In genomic region chr22:37043828-37044538, GRCh38 we compare ENCODE assay signal across 9 cellular contexts. TPM values are rescaled to one million over a fixed set of nuclear protein-coding genes. Genes with fewer than 3 reads are reported as not detected.
DNase-seq lines count a peak whose midpoint lies in the region; ATAC-seq, FAIRE-seq and TF ChIP-seq lines count a peak whose summit lies in the region.
"Had no signal": no experiment of that assay in that cellular context is flagged by ENCODE, and none has a peak within 500 bp of the region (broad histone marks: within the 10 kb centered on the region; RNA-seq: fewer than 3 reads in every experiment).

No MANE protein-coding gene starts in this region.

- H3K4me2 ChIP-seq in hepatocyte, result peak overlapping the region; percentile 54

- TF ChIP-seq CTCF in D721Med (IDR thresholded peaks at IDR 0.05; ENCODE audit: insufficient read depth, missing control alignments), result peak; percentile 53
- peak; percentile 63 for TF ChIP-seq CTCF in hepatocyte (IDR thresholded peaks at IDR 0.05; ENCODE audit: poor library complexity)

- H3K9me3 ChIP-seq in hepatocyte (ENCODE audit: low read depth), result no peaks in the 10 kb centered on the region
- H3K9me3 ChIP-seq: SJSA1 had no signal

- H3K9me2 ChIP-seq in hepatocyte (replicated peaks; ENCODE audit: insufficient read depth), result no peaks in the 10 kb centered on the region

- peak overlapping the region; percentile 84 for H3K27ac ChIP-seq in hepatocyte
- H3K27ac ChIP-seq: SJSA1 had no signal

- WGBS in hepatocyte (ENCODE audit: low lambda C conversion rate, missing lambda C conversion rate), result 54% methylated on average over 17 of the region's 17 CpGs

- no peak overlapping the region for H2AFZ ChIP-seq in hepatocyte

- FAIRE-seq in D721Med (lab: Jason Lieb, UNC), result no peak

- peaks cover 4% of the 10 kb centered on the region for H3K4me1 ChIP-seq in hepatocyte (ENCODE audit: insufficient read depth)
- H3K4me1 ChIP-seq: SJSA1 had no signal

- ATAC-seq in HG03378 (IDR thresholded peaks at IDR 0.05; ENCODE audit: unreplicated experiment) (no peak), GM21360 (IDR thresholded peaks at IDR 0.05; ENCODE audit: unreplicated experiment) (no peak)

- no peaks in the 10 kb centered on the region for H3K36me3 ChIP-seq in hepatocyte (replicated peaks; ENCODE audit: insufficient read depth, low read depth)
- H3K36me3 ChIP-seq: SJSA1 had no signal

- no peaks in the 10 kb centered on the region for H3K79me2 ChIP-seq in hepatocyte

- H3K4me3 ChIP-seq in hepatocyte, result no peak overlapping the region
- H3K4me3 ChIP-seq: SJSA1 had no signal

- no peaks in the 10 kb centered on the region for H4K20me1 ChIP-seq in hepatocyte (ENCODE audit: insufficient read depth, poor library complexity, severe bottlenecking)

- no peaks in the 10 kb centered on the region for H3K27me3 ChIP-seq in hepatocyte

- DNase-seq in D721Med (ENCODE audit: insufficient read length, low spot score) (peak; percentile 35), HCEC 1CT (peak; percentile 41), NOMO-1 treated with dmso at 0.1 percent for 144 hours (lab: John Stamatoyannopoulos, UW; ENCODE audit: unreplicated experiment) (peak; percentile 80), hepatocyte (ENCODE audit: low spot score) (peak; percentile 86)
- peak; percentile 80 for DNase-seq in activated effector memory CD4-positive, alpha-beta T cell treated with anti-CD3 and anti-CD28 coated beads, Interleukin-2, amount 50 U/mL, for 16 hours
- DNase-seq in stimulated activated CD4-positive, alpha-beta T cell treated with anti-CD3 and anti-CD28 coated beads, Interleukin-4, amount 100 ng/mL, for 1 hour, result peak; percentile 46

RNA-seq across cellular contexts. Expression of gene KCTD17, which starts 7.6 kb away (rescaled TPM):
- 15.2 and 22.6 TPM in 2 replicates for total RNA-seq in hepatocyte
- polyA plus RNA-seq in hepatocyte, result 25.4 and 33.4 TPM in 2 replicates

RNA-seq across cellular contexts. Expression of gene MPST, which starts 24.4 kb away (rescaled TPM):
- 136 and 156 TPM in 2 replicates for total RNA-seq in hepatocyte
- 179 and 193 TPM in 2 replicates for polyA plus RNA-seq in hepatocyte

RNA-seq across cellular contexts. Expression of gene TST, which starts 24.7 kb away (rescaled TPM):
- total RNA-seq in hepatocyte, result 111 and 114 TPM in 2 replicates
- 47.0 and 50.2 TPM in 2 replicates for polyA plus RNA-seq in hepatocyte

Comparison
In these comparisons a context has a peak if more than half of its experiments do, and no peak if none do; other contexts are left out.
1. DNase-seq: peak in every context shown above with its lines; median percentile 86 in hepatocyte; 80 in NOMO-1 treated with dmso at 0.1 percent for 144 hours; 80 in activated effector memory CD4-positive, alpha-beta T cell treated with anti-CD3 and anti-CD28 coated beads, Interleukin-2, amount 50 U/mL, for 16 hours; 46 in stimulated activated CD4-positive, alpha-beta T cell treated with anti-CD3 and anti-CD28 coated beads, Interleukin-4, amount 100 ng/mL, for 1 hour; 41 in HCEC 1CT; 35 in D721Med.